ENCODE assay signal across 16 cellular contexts in the genomic region with DNA sequence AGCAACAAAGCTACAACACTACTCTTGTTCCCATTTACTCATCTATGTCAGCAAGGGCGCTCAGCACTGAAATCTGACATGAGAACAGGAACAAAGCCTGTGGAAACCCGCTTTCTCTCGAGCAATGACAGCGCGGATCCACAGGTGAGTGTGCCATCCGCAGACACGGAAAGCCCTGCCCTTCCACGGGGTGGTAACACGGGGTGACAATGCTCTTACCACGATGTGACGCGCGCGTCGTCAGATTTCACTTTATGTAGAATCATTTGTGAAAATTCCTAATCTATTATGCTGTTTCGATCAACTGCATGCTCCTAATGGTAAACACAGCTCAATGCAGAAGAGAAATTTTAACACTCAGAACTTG. TPM values are rescaled to one million over a fixed set of nuclear protein-coding genes. Genes with fewer than 3 reads are reported as not detected.
DNase-seq lines count a peak whose midpoint lies in the region; TF ChIP-seq lines count a peak whose summit lies in the region.
"Had no signal": no experiment of that assay in that cellular context is flagged by ENCODE, and none has a peak within 500 bp of the region (broad histone marks: within the 10 kb centered on the region; RNA-seq: fewer than 3 reads in every experiment).

No MANE protein-coding gene starts in this region.

- TF ChIP-seq CTCF in PC-9 (conservative IDR thresholded peaks at IDR 0.05) (no peak), brain (conservative IDR thresholded peaks at IDR 0.05) (no peak), stomach (IDR thresholded peaks at IDR 0.05) (no peak)

- H3K27ac ChIP-seq in GM23248, result no peak overlapping the region
- no peak overlapping the region for H3K27ac ChIP-seq in PC-9
- H3K27ac ChIP-seq in stomach, result peak overlapping the region in 3 of 5 donors; percentile 86 to 87 (median 86)
- H3K27ac ChIP-seq in trophoblast cell (ENCODE audit: low read depth, low read length), result no peak overlapping the region
- H3K27ac ChIP-seq: SK-N-MC had no signal

- 98 to 99% methylated on average over 16 of the region's 16 CpGs for WGBS in GM23248 (ENCODE audit: low coverage in 1 of 2, low lambda C conversion rate in 2 of 2, missing lambda C conversion rate in 2 of 2), 2 experiments
- WGBS in stomach, 5 donors, result 93 to 97% (median 96%) methylated on average over 16 of the region's 16 CpGs
- no CpG with 5 or more reads among the region's 16 CpGs for WGBS in trophoblast cell (ENCODE audit: extremely low coverage, insufficient coverage, insufficient read length)

- H3K4me2 ChIP-seq in GM23248 (ENCODE audit: unreplicated experiment) (no peak overlapping the region), PC-9 (no peak overlapping the region), trophoblast cell (ENCODE audit: low read length) (no peak overlapping the region)

- peaks cover 3% of the 10 kb centered on the region; the same call in 1 of the 2 replicates for H3K4me1 ChIP-seq in GM23248 (ENCODE audit: insufficient read depth)
- no peaks in the 10 kb centered on the region for H3K4me1 ChIP-seq in PC-9 (replicated peaks; ENCODE audit: insufficient read depth)
- H3K4me1 ChIP-seq in stomach, result peaks cover 21 to 42% (median 37%) of the 10 kb centered on the region in 4 donors
- H3K4me1 ChIP-seq in trophoblast cell (ENCODE audit: control insufficient read depth in 1 of 2, insufficient read depth in 2 of 2, low read length in 2 of 2), result peaks cover 0 to 2% of the 10 kb centered on the region in 2 experiments

- H3K4me1 Mint-ChIP-seq in brain, result peaks cover 36% of the 10 kb centered on the region
- H3K4me1 Mint-ChIP-seq: CD8-positive, alpha-beta memory T cell had no signal

- H2AK5ac ChIP-seq in trophoblast cell (ENCODE audit: low read length), result no peak overlapping the region

- H3K9me3 ChIP-seq in GM23248 (ENCODE audit: low read depth) (no peaks in the 10 kb centered on the region), PC-9 (ENCODE audit: insufficient read depth, low read depth) (no peaks in the 10 kb centered on the region), stomach (no peaks in the 10 kb centered on the region), trophoblast cell (ENCODE audit: insufficient read depth, low read depth, low read length) (peaks cover under 1% of the 10 kb centered on the region)

- H3K79me2 ChIP-seq in GM23248 (ENCODE audit: insufficient read depth) (0 out of 2 replicates have a peak, but pooled peaks cover 10% of the 10 kb centered on the region), PC-9 (ENCODE audit: low read depth) (peaks cover 20% of the 10 kb centered on the region), trophoblast cell (ENCODE audit: control insufficient read depth, insufficient read depth, low read length, poor library complexity) (no peaks in the 10 kb centered on the region)

- no peak overlapping the region for H3K18ac ChIP-seq in trophoblast cell (ENCODE audit: low read length)

- no peak for TF ChIP-seq EP300 in stomach (IDR thresholded peaks at IDR 0.05)

- DNase-seq in GM23248 (no peak), PC-9 (no peak), stomach (no peak), trophoblast cell (no peak), activated T-cell treated with anti-CD3 and anti-CD28 coated beads for 4 hours (no peak), EL (no peak)
- DNase-seq: ACHN, C1 segment of cervical spinal cord, DMS53, NCI-H1417 treated with DMSO at 0.1 percent for 48 hours, NCI-H1930, NCI-H345, NCI-H524 treated with DMSO at 0.1 percent for 48 hours had no signal

- no peak overlapping the region for H4K8ac ChIP-seq in trophoblast cell (ENCODE audit: low read depth, low read length)

- intact Hi-C loops in PC-9 (cut with micrococcal nuclease; ENCODE audit: unreplicated experiment) (no loop called here), stomach (cut with DNase I; ENCODE audit: low total_unique reads) (no loop called here)

- H3K36me3 Mint-ChIP-seq in brain, result peaks cover 26% of the 10 kb centered on the region

- no peaks in the 10 kb centered on the region for H3K36me3 ChIP-seq in GM23248 (ENCODE audit: low read depth)
- H3K36me3 ChIP-seq in PC-9 (ENCODE audit: low read depth), result peaks cover 12% of the 10 kb centered on the region
- peaks cover 0 to 23% (median 11%) of the 10 kb centered on the region in 4 donors for H3K36me3 ChIP-seq in stomach
- H3K36me3 ChIP-seq in trophoblast cell (ENCODE audit: control insufficient read depth in 1 of 2, insufficient read depth in 2 of 2, low read length in 2 of 2), result peaks cover 22 to 24% of the 10 kb centered on the region in 2 experiments

- H3K9ac ChIP-seq in GM23248 (no peak overlapping the region), trophoblast cell (ENCODE audit: low read length) (no peak overlapping the region)

- no peaks in the 10 kb centered on the region for H3F3A ChIP-seq in GM23248 (ENCODE audit: insufficient read depth)
- H3F3A ChIP-seq in PC-9 (ENCODE audit: insufficient read depth, low read depth), result 0 out of 2 replicates have a peak, but pooled peaks cover 5% of the 10 kb centered on the region

- no peak overlapping the region for H2BK5ac ChIP-seq in trophoblast cell (ENCODE audit: low read depth, low read length, poor library complexity)

- peak overlapping the region in 3 of 5 experiments; percentile 35 to 89 (median 72) for H3K27ac Mint-ChIP-seq in brain
- H3K27ac Mint-ChIP-seq: CD8-positive, alpha-beta memory T cell had no signal

- no peak overlapping the region for H2BK12ac ChIP-seq in trophoblast cell (ENCODE audit: low read length)

- CTCF ChIA-PET in PC-9 (lab: Charles Lee), result no interaction called here

- in situ Hi-C loops in GM23248 (cut with MboI), result no loop called here

- H3K9me2 ChIP-seq in GM23248 (ENCODE audit: insufficient read depth) (no peaks in the 10 kb centered on the region), PC-9 (ENCODE audit: insufficient read depth) (no peaks in the 10 kb centered on the region)

- no peak overlapping the region for H3K4ac ChIP-seq in trophoblast cell (ENCODE audit: low read depth, low read length)

- no peak overlapping the region for H4K91ac ChIP-seq in trophoblast cell (ENCODE audit: low read depth, low read length)

- POLR2A ChIA-PET in PC-9 (lab: Charles Lee; ENCODE audit: unreplicated experiment), result no interaction called here

- H3K27me3 ChIP-seq in GM23248 (replicated peaks; ENCODE audit: insufficient read depth), result no peaks in the 10 kb centered on the region
- H3K27me3 ChIP-seq in PC-9 (ENCODE audit: insufficient read depth, low read depth), result no peaks in the 10 kb centered on the region
- H3K27me3 ChIP-seq in stomach, result no peaks in the 10 kb centered on the region
- no peaks in the 10 kb centered on the region for H3K27me3 ChIP-seq in trophoblast cell (ENCODE audit: insufficient read depth, low read length)

- TSS peak; percentile 13 for BruUV-seq in PC-9 (replicated peaks; lab: Mats Ljungman, UMichigan)

- H2AFZ ChIP-seq in GM23248 (peak overlapping the region; percentile 56; the same call in 1 of the 2 replicates), PC-9 (no peak overlapping the region), trophoblast cell (ENCODE audit: insufficient read depth, low read length, poor library complexity) (no peak overlapping the region)

- no peak for TF ChIP-seq POLR2A in stomach (IDR thresholded peaks at IDR 0.05)

- no peaks in the 10 kb centered on the region for H3K79me1 ChIP-seq in trophoblast cell (ENCODE audit: low read length)

- no peak overlapping the region for H3K4me3 ChIP-seq in GM23248
- no peak overlapping the region for H3K4me3 ChIP-seq in PC-9
- no peak overlapping the region for H3K4me3 ChIP-seq in stomach
- no peak overlapping the region for H3K4me3 ChIP-seq in trophoblast cell (ENCODE audit: low read depth, low read length)
- H3K4me3 ChIP-seq: SK-N-MC had no signal

- H3K23ac ChIP-seq in trophoblast cell (ENCODE audit: low read length), result no peak overlapping the region

- H3K14ac ChIP-seq in trophoblast cell (ENCODE audit: low read length), result no peak overlapping the region

- H4K20me1 ChIP-seq in GM23248 (ENCODE audit: insufficient read depth), result no peaks in the 10 kb centered on the region
- peaks cover 27% of the 10 kb centered on the region for H4K20me1 ChIP-seq in PC-9 (ENCODE audit: insufficient read depth)

- H2BK120ac ChIP-seq in trophoblast cell (ENCODE audit: insufficient read depth, low read length, poor library complexity), result no peak overlapping the region

- H4K12ac ChIP-seq in trophoblast cell (ENCODE audit: low read depth, low read length), result no peak overlapping the region

- no peaks in the 10 kb centered on the region for H3K9me3 Mint-ChIP-seq in brain
- H3K9me3 Mint-ChIP-seq: CD8-positive, alpha-beta memory T cell had no signal

- H3K4me3 Mint-ChIP-seq in brain, result no peak overlapping the region
- H3K4me3 Mint-ChIP-seq: CD8-positive, alpha-beta memory T cell had no signal

- no peaks in the 10 kb centered on the region for H3K27me3 Mint-ChIP-seq in brain
- H3K27me3 Mint-ChIP-seq: CD8-positive, alpha-beta memory T cell had no signal

RNA-seq across cellular contexts. Expression of a gene that starts 34.4 kb away (rescaled TPM):
- total RNA-seq in GM23248 (2014; rRNA removed; shearing (Covaris generic)), result 24.7 and 32.2 TPM in 2 replicates
- 49.9 and 52.4 TPM in 2 replicates for polyA plus RNA-seq in GM23248 (2016; fragmentation: Nextera tagmentation; extraction: Ambion mirVana)
- total RNA-seq in PC-9 (2021), result 51.2 and 65.1 TPM in 2 replicates
- 25.2 TPM for polyA plus RNA-seq in brain (ENCODE audit: insufficient read depth, low read depth, low replicate concordance)
- total RNA-seq in stomach, result 10 to 100 TPM in 4 of 5 donors, under 1 TPM in 1; 0.89 to 44.9 (median 20.2) TPM
- polyA plus RNA-seq in stomach, result 10 to 100 TPM; 37.4 to 93.6 (median 53.1) TPM
- polyA plus RNA-seq in trophoblast cell (2013), result 24.2 and 26.7 TPM in 2 replicates

RNA-seq across cellular contexts. Expression of a gene that starts 37.7 kb away (rescaled TPM):
- total RNA-seq in GM23248 (2014; rRNA removed; shearing (Covaris generic)), result 3.4 and 6.7 TPM in 2 replicates
- polyA plus RNA-seq in GM23248 (2016; fragmentation: Nextera tagmentation; extraction: Ambion mirVana) (5.6 and 6.7 TPM in 2 replicates), brain (ENCODE audit: insufficient read depth, low read depth, low replicate concordance) (10.9 TPM), stomach (10 to 100 TPM; 21.9 to 31.2 (median 26.0) TPM)
- total RNA-seq in PC-9 (2021) (0.37 and 0.85 TPM in 2 replicates), stomach (10 to 100 TPM in 2 of 5 donors, 1 to 10 TPM in 1, under 1 TPM in 1, not detected in 1; 0.58 to 18.3 (median 9.7) TPM)
- 5.2 and 5.3 TPM in 2 replicates for polyA plus RNA-seq in trophoblast cell (2013)
- total RNA-seq: CD8-positive, alpha-beta memory T cell had no signal

Comparison
In these comparisons a context has a peak if more than half of its experiments do, and no peak if none do; other contexts are left out.
1. H3K27ac ChIP-seq: peak in stomach (3 of 5); none in GM23248 (single experiment), PC-9 (single experiment) and trophoblast cell (single experiment).